13 cellular contexts compared by ENCODE assay signal in the genomic region with DNA sequence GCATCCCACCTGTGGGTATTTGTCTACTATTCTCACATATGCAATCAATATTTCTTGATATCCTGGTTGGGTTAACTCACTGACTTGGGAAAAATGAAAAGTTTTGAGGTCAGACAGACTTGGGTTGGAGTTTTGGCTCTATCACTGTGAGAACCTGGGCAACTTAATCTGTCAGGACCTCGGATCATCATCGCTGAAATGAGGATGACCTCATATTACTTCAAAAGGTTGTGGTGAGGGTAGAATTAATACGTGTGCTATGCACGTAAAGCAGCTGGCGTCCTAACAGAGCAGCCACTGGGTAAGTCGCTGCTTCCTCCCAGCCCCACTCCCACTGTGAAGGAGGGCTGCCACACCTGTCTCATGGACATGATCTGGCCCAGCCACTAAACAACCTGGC. TPM values are rescaled to one million over a fixed set of nuclear protein-coding genes. Genes with fewer than 3 reads are reported as not detected.
DNase-seq lines count a peak whose midpoint lies in the region; ATAC-seq, FAIRE-seq and TF ChIP-seq lines count a peak whose summit lies in the region.
"Had no signal": no experiment of that assay in that cellular context is flagged by ENCODE, and none has a peak within 500 bp of the region (broad histone marks: within the 10 kb centered on the region; RNA-seq: fewer than 3 reads in every experiment).

No MANE protein-coding gene starts in this region.

- H3K27ac ChIP-seq in HepG2 (ENCODE audit: extremely low read length, insufficient read depth, low read length) (no peak overlapping the region), right lobe of liver (no peak overlapping the region), kidney (ENCODE audit: low read depth in 2 of 2, low read length in 2 of 2) (no peak overlapping the region)
- H3K27ac ChIP-seq: BLaER1 treated with 17β-estradiol and CSF1 and Interleukin-3, amounts not matched to agents 10 nM and 100 nM had no signal

- H3K4me3 ChIP-seq in HepG2 (replicated peaks in 1 of 3; ENCODE audit: insufficient read depth in 1 of 3, low read depth in 2 of 3, low read length in 3 of 3) = no peak overlapping the region
- H3K4me3 ChIP-seq in right lobe of liver = no peak overlapping the region
- no peak overlapping the region for H3K4me3 ChIP-seq in kidney (ENCODE audit: low read length in 2 of 2)
- H3K4me3 ChIP-seq: BLaER1 treated with 17β-estradiol and CSF1 and Interleukin-3, amounts not matched to agents 10 nM and 100 nM; GM23338 had no signal

- BruUV-seq in HepG2 (replicated peaks; lab: Mats Ljungman, UMichigan) = no TSS peak

- no peaks in the 10 kb centered on the region for H3K4me1 ChIP-seq in HepG2 (ENCODE audit: insufficient read depth, low read length)
- no peaks in the 10 kb centered on the region for H3K4me1 ChIP-seq in right lobe of liver
- no peaks in the 10 kb centered on the region for H3K4me1 ChIP-seq in kidney (ENCODE audit: control insufficient read depth in 1 of 2, insufficient read depth in 1 of 2, low read depth in 1 of 2, low read length in 2 of 2)
- H3K4me1 ChIP-seq: BLaER1 treated with 17β-estradiol and CSF1 and Interleukin-3, amounts not matched to agents 10 nM and 100 nM had no signal

- TF ChIP-seq CTCF in HepG2 (CRISPR knock-in tag; IDR thresholded peaks at IDR 0.05) (no peak), right lobe of liver (IDR thresholded peaks at IDR 0.05) (no peak), kidney (IDR thresholded peaks at IDR 0.05; ENCODE audit: borderline replicate concordance, extremely low read depth, insufficient read depth) (no peak)

- CTCF ChIA-PET in HepG2 (lab: Yijun Ruan, JAX; ENCODE audit: low intra/inter-chr PET ratio, low total read pairs) = no interaction called here

- TF ChIP-seq RAD21 in HepG2 (CRISPR knock-in tag; IDR thresholded peaks at IDR 0.05) = no peak

- H3K9ac ChIP-seq in HepG2 (ENCODE audit: insufficient read depth, low read depth, low read length) = no peak overlapping the region
- H3K9ac ChIP-seq in kidney (ENCODE audit: low read length in 2 of 2) = no peak overlapping the region
- H3K9ac ChIP-seq: BLaER1 treated with 17β-estradiol and CSF1 and Interleukin-3, amounts not matched to agents 10 nM and 100 nM had no signal

- in situ Hi-C loops in HepG2 (cut with HindIII; ENCODE audit: extremely low pct_ligation_motif_present, low pct_unique_long_range_greater_than_20kb) = no loop called here

- DNase-seq in HepG2 (ENCODE audit: low spot score) (no peak), right lobe of liver (no peak), T-helper 17 cell (no peak), kidney (peak; percentile 24), NCI-H1417 treated with DMSO at 0.1 percent for 48 hours (lab: John Stamatoyannopoulos, UW) (no peak), NCI-H748 (lab: John Stamatoyannopoulos, UW; ENCODE audit: unreplicated experiment) (no peak)
- DNase-seq: ACHN; CD4-positive, CD25-positive, alpha-beta regulatory T cell; DMS53; H9 had no signal

- H3K9me3 ChIP-seq in HepG2 (ENCODE audit: low read length) (no peaks in the 10 kb centered on the region), right lobe of liver (no peaks in the 10 kb centered on the region), T-helper 17 cell (ENCODE audit: control insufficient read depth, low read length, poor library complexity, severe bottlenecking) (no peaks in the 10 kb centered on the region), kidney (ENCODE audit: control insufficient read depth in 1 of 2, low read length in 2 of 2) (no peaks in the 10 kb centered on the region)
- H3K9me3 ChIP-seq: BLaER1 treated with 17β-estradiol and CSF1 and Interleukin-3, amounts not matched to agents 10 nM and 100 nM had no signal

- peaks cover 12% of the 10 kb centered on the region for H3K4me1 Mint-ChIP-seq in T-helper 17 cell
- H3K4me1 Mint-ChIP-seq: CD4-positive, CD25-positive, alpha-beta regulatory T cell had no signal

- intact Hi-C loops in HepG2 (cut with micrococcal nuclease; ENCODE audit: unreplicated experiment) = no loop called here
- intact Hi-C loops in right lobe of liver (cut with DNase I) = no loop called here
- intact Hi-C loops in kidney (cut with DNase I) = no loop called here

- 98% methylated on average over 6 of the region's 6 CpGs for WGBS in HepG2 (ENCODE audit: low lambda C conversion rate)
- WGBS in right lobe of liver (ENCODE audit: insufficient coverage, low coverage, low lambda C conversion rate, missing lambda C conversion rate) = 100% methylated on average over 4 of the region's 6 CpGs

- H3K4me3 Mint-ChIP-seq in T-helper 17 cell = no peak overlapping the region
- H3K4me3 Mint-ChIP-seq: GM23338, H9 had no signal

- no peak for TF ChIP-seq EP300 in HepG2 (IDR thresholded peaks at IDR 0.05; ENCODE audit: low read depth in 2 of 2, low read length in 2 of 2)
- TF ChIP-seq EP300 in HepG2 (CRISPR knock-in tag; IDR thresholded peaks at IDR 0.05; ENCODE audit: borderline replicate concordance) = no peak

- no peaks in the 10 kb centered on the region for H4K20me1 ChIP-seq in HepG2 (ENCODE audit: insufficient read depth, low read length)
- H4K20me1 ChIP-seq: BLaER1 treated with 17β-estradiol and CSF1 and Interleukin-3, amounts not matched to agents 10 nM and 100 nM had no signal

- POLR2A ChIA-PET in HepG2 (lab: Yijun Ruan, JAX) = no interaction called here

- ATAC-seq in HepG2 (no peak), right lobe of liver (no peak), T-helper 17 cell (no peak), GM19452 (IDR thresholded peaks at IDR 0.05; ENCODE audit: unreplicated experiment) (no peak)
- ATAC-seq: GM23338 had no signal

- H3K27me3 ChIP-seq in HepG2 (ENCODE audit: control insufficient read depth in 1 of 2, insufficient read depth in 2 of 2, low read length in 2 of 2) (no peaks in the 10 kb centered on the region), right lobe of liver (no peaks in the 10 kb centered on the region)
- H3K27me3 ChIP-seq: BLaER1 treated with 17β-estradiol and CSF1 and Interleukin-3, amounts not matched to agents 10 nM and 100 nM had no signal

- peaks cover 23% of the 10 kb centered on the region for H3K36me3 Mint-ChIP-seq in T-helper 17 cell (ENCODE audit: low read depth)

- H3K4me2 ChIP-seq in HepG2 (ENCODE audit: low read depth, low read length) = no peak overlapping the region
- H3K4me2 ChIP-seq: BLaER1 treated with 17β-estradiol and CSF1 and Interleukin-3, amounts not matched to agents 10 nM and 100 nM; GM23338 had no signal

- peak overlapping the region; percentile 49 for H3K27ac Mint-ChIP-seq in T-helper 17 cell
- H3K27ac Mint-ChIP-seq: CD4-positive, CD25-positive, alpha-beta regulatory T cell; GM23338 had no signal

- H2AFZ ChIP-seq in HepG2 (ENCODE audit: low read length) = no peak overlapping the region
- H2AFZ ChIP-seq: GM23338 had no signal

- FAIRE-seq in HepG2 (lab: Jason Lieb, UNC) = no peak
- FAIRE-seq in kidney (lab: Jason Lieb, UNC) = no peak

- peaks cover 29 to 63% of the 10 kb centered on the region in 2 experiments for H3K36me3 ChIP-seq in HepG2 (replicated peaks in 1 of 2; ENCODE audit: control insufficient read depth in 1 of 2, insufficient read depth in 2 of 2, low read length in 2 of 2)
- peaks cover 0 to 31% (median 15%) of the 10 kb centered on the region in 4 donors for H3K36me3 ChIP-seq in right lobe of liver
- peaks cover 22 to 56% of the 10 kb centered on the region in 2 donors for H3K36me3 ChIP-seq in kidney (ENCODE audit: control insufficient read depth in 1 of 2, insufficient read depth in 2 of 2, low read length in 2 of 2)

- TF ChIP-seq POLR2A in HepG2 (IDR thresholded peaks at IDR 0.05; ENCODE audit: insufficient read depth in 1 of 2, low read depth in 2 of 2, low read length in 2 of 2) = no peak
- no peak for TF ChIP-seq POLR2A in right lobe of liver (IDR thresholded peaks at IDR 0.05)

- no peaks in the 10 kb centered on the region for H3K79me2 ChIP-seq in HepG2 (ENCODE audit: insufficient read depth, low read length)

- no peaks in the 10 kb centered on the region for H3K27me3 Mint-ChIP-seq in T-helper 17 cell
- H3K27me3 Mint-ChIP-seq: CD4-positive, CD25-positive, alpha-beta regulatory T cell had no signal

TF ChIP-seq in HepG2, 621 proteins besides CTCF, POLR2A, EP300 and RAD21:
- TF ChIP-seq ATF7 (IDR thresholded peaks at IDR 0.05) (peak; percentile 55; the same call in 1 of the 2 replicates), ATF7 (CRISPR knock-in tag; IDR thresholded peaks at IDR 0.05) (no peak), ZBTB7A (CRISPR knock-in tag; IDR thresholded peaks at IDR 0.05) (no peak)
TF ChIP-seq in HepG2: peak in this region for 1.

RNA-seq across cellular contexts. Expression of a gene that starts 57.3 kb away (rescaled TPM):
- total RNA-seq in HepG2 (2016; rRNA removed; fragmentation: Illumina TruSeq; extraction: Trizol) (12.6 and 15.4 TPM in 2 replicates), right lobe of liver (10 to 100 TPM in 1 of 6 experiments, 1 to 10 TPM in 5; 7.5 to 11.2 (median 8.4) TPM), T-helper 17 cell (10 to 100 TPM; 16.9 to 17.1 TPM), kidney (25.2 TPM)
- total RNA-seq in HepG2 (2016; cell fraction: cytosol; rRNA removed; fragmentation: Illumina TruSeq; extraction: Trizol; ENCODE audit: low read depth) = 9.2 and 9.5 TPM in 2 replicates
- total RNA-seq in HepG2 (2016; cell fraction: insoluble cytoplasmic fraction; rRNA removed; fragmentation: Illumina TruSeq; extraction: Trizol) = 14.1 and 14.7 TPM in 2 replicates
- 8.1 and 9.4 TPM in 2 replicates for total RNA-seq in HepG2 (2016; cell fraction: membrane; rRNA removed; fragmentation: Illumina TruSeq; extraction: Trizol)
- 16.3 and 18.0 TPM in 2 replicates for total RNA-seq in HepG2 (2016; cell fraction: nucleus; rRNA removed; fragmentation: Illumina TruSeq; extraction: Trizol)
- polyA plus RNA-seq in HepG2 (2011; rRNA removed) (51.0 and 54.5 TPM in 2 replicates), kidney (ENCODE audit: insufficient read depth, low read depth, low replicate concordance) (27.0 TPM)
- polyA plus RNA-seq in HepG2 (2011; cell fraction: cytosol; rRNA removed) = 32.5 and 55.6 TPM in 2 replicates
- 105 and 118 TPM in 2 replicates for polyA plus RNA-seq in HepG2 (2011; cell fraction: nucleus; rRNA removed)
- 18.4 and 20.0 TPM in 2 replicates for polyA plus RNA-seq in HepG2 (2012)
- polyA plus RNA-seq in HepG2 (2016; cell fraction: cytosol; fragmentation: Illumina TruSeq; extraction: Trizol; ENCODE audit: low read depth) = 1.5 and 2.3 TPM in 2 replicates
- polyA plus RNA-seq in HepG2 (2016; cell fraction: insoluble cytoplasmic fraction; fragmentation: Illumina TruSeq; extraction: Trizol; ENCODE audit: low read depth) = 22.3 and 23.7 TPM in 2 replicates
- polyA plus RNA-seq in HepG2 (2016; cell fraction: membrane; fragmentation: Illumina TruSeq; extraction: Trizol; ENCODE audit: low read depth) = 3.7 and 4.9 TPM in 2 replicates
- polyA plus RNA-seq in HepG2 (2016; cell fraction: nucleus; fragmentation: Illumina TruSeq; extraction: Trizol; ENCODE audit: insufficient read depth, low read depth) = 47.6 and 49.5 TPM in 2 replicates
- polyA minus RNA-seq in HepG2 (2011; rRNA and poly(A)+ RNA removed; ENCODE audit: low replicate concordance) = 44.8 and 70.9 TPM in 2 replicates
- 14.6 and 17.4 TPM in 2 replicates for polyA minus RNA-seq in HepG2 (2011; cell fraction: cytosol; rRNA and poly(A)+ RNA removed)
- 42.8 and 50.6 TPM in 2 replicates for polyA minus RNA-seq in HepG2 (2011; cell fraction: nucleus; rRNA and poly(A)+ RNA removed)
